ENCODE assay signal across 19 cellular contexts in genomic region chr17:62882878-62883277, GRCh38.
A peak's percentile ranks its signal among the peaks of the same experiment; 100 is the strongest.
DNase-seq lines count a peak whose midpoint lies in the region; ATAC-seq and TF ChIP-seq lines count a peak whose summit lies in the region.
"Had no signal": no experiment of that assay in that cellular context is flagged by ENCODE, and none has a peak within 500 bp of the region (broad histone marks: within the 10 kb centered on the region; RNA-seq: fewer than 3 reads in every experiment).

No MANE protein-coding gene starts in this region.

- no peak overlapping the region for H3K4me3 ChIP-seq in choroid plexus epithelial cell (ENCODE audit: low read depth, low read length)
- peak overlapping the region; percentile 16 to 22 for H3K4me3 ChIP-seq in neutrophil (ENCODE audit: low read depth in 1 of 2, low read length in 1 of 2)
- no peak overlapping the region for H3K4me3 ChIP-seq in mucosa of descending colon
- H3K4me3 ChIP-seq: BLaER1 treated with 17β-estradiol and CSF1 and Interleukin-3, amounts not matched to agents 10 nM and 100 nM; psoas muscle; SJSA1; tibial artery had no signal

- peak overlapping the region; percentile 83 for H3K27ac ChIP-seq in neutrophil
- H3K27ac ChIP-seq: brain microvascular endothelial cell, psoas muscle, SJSA1, tibial artery had no signal

- TF ChIP-seq CTCF in choroid plexus epithelial cell (conservative IDR thresholded peaks at IDR 0.05; ENCODE audit: low read depth, low read length) (no peak), neutrophil (IDR thresholded peaks at IDR 0.05) (no peak), mucosa of descending colon (IDR thresholded peaks at IDR 0.05) (no peak)

- H3K36me3 ChIP-seq in neutrophil (no peaks in the 10 kb centered on the region), mucosa of descending colon (ENCODE audit: low read depth) (no peaks in the 10 kb centered on the region)
- H3K36me3 ChIP-seq: BLaER1 treated with 17β-estradiol and CSF1 and Interleukin-3, amounts not matched to agents 10 nM and 100 nM; brain microvascular endothelial cell; SJSA1; tibial artery had no signal

- H3K27me3 ChIP-seq in neutrophil, result no peaks in the 10 kb centered on the region
- H3K27me3 ChIP-seq: BLaER1 treated with 17β-estradiol and CSF1 and Interleukin-3, amounts not matched to agents 10 nM and 100 nM; brain microvascular endothelial cell; tibial artery had no signal

- DNase-seq in ELR (ENCODE audit: low read depth) (peak; percentile 43), MV-4-11 (lab: John Stamatoyannopoulos, UW) (peak; percentile 83), choroid plexus epithelial cell (ENCODE audit: low read depth) (peak; percentile 60), NCI-H1092 treated with DMSO at 0.1 percent for 48 hours (lab: John Stamatoyannopoulos, UW) (no peak), mucosa of descending colon (no peak)
- no peak for DNase-seq in activated CD4-positive, alpha-beta T cell treated with anti-CD3 and anti-CD28 coated beads, Interleukin-2, amount 50 U/mL, for 48 hours
- DNase-seq: activated naive CD4-positive, alpha-beta T cell; brain microvascular endothelial cell; effector memory CD4-positive, alpha-beta T cell; glutamatergic neuron; KG1; kidney; NCI-H2029; psoas muscle; tibial artery had no signal

- H3K9me3 ChIP-seq in neutrophil (no peaks in the 10 kb centered on the region), mucosa of descending colon (no peaks in the 10 kb centered on the region)
- H3K9me3 ChIP-seq: psoas muscle, SJSA1, tibial artery had no signal

- intact Hi-C loops in mucosa of descending colon (cut with DNase I, micrococcal nuclease), result no loop called here

- H3K4me1 ChIP-seq in neutrophil (ENCODE audit: control insufficient read depth in 1 of 2, insufficient read depth in 1 of 2, low read depth in 1 of 2, low read length in 1 of 2) (peaks cover 28 to 44% of the 10 kb centered on the region in 2 experiments), mucosa of descending colon (ENCODE audit: low read depth) (no peaks in the 10 kb centered on the region)
- H3K4me1 ChIP-seq: psoas muscle, SJSA1, tibial artery had no signal

- no peak for ATAC-seq in GM18909 (IDR thresholded peaks at IDR 0.05; ENCODE audit: poor library complexity, unreplicated experiment)
- ATAC-seq in mucosa of descending colon, result no peak
- ATAC-seq: psoas muscle had no signal

Comparison
In these comparisons a context has a peak if more than half of its experiments do, and no peak if none do; other contexts are left out.
1. DNase-seq: peak in ELR (single experiment), MV-4-11 (single experiment) and choroid plexus epithelial cell (single experiment); none in NCI-H1092 treated with DMSO at 0.1 percent for 48 hours (single experiment), mucosa of descending colon (0 of 3) and activated CD4-positive, alpha-beta T cell treated with anti-CD3 and anti-CD28 coated beads, Interleukin-2, amount 50 U/mL, for 48 hours (0 of 2).
2. H3K4me3 ChIP-seq: peak in neutrophil (2 of 2); none in choroid plexus epithelial cell (single experiment) and mucosa of descending colon (single experiment).